1 cellular context compared by ENCODE assay signal in genomic region chr21:29271927-29272333, GRCh38.
TF ChIP-seq lines count a peak whose summit lies in the region.

No MANE protein-coding gene starts in this region.

TF ChIP-seq in HepG2, 621 proteins besides CTCF, POLR2A, EP300 and RAD21 (continued from another document and continues in another):
- TF ChIP-seq TCF12 (IDR thresholded peaks at IDR 0.05) (no peak), TCF12 (CRISPR knock-in tag; IDR thresholded peaks at IDR 0.05) (no peak), DZIP1 (CRISPR knock-in tag; IDR thresholded peaks at IDR 0.05) (no peak), ZNF614 (CRISPR knock-in tag; IDR thresholded peaks at IDR 0.05; ENCODE audit: borderline replicate concordance) (no peak; the same call in 1 of the 2 replicates), KDM2A (CRISPR knock-in tag; IDR thresholded peaks at IDR 0.05; ENCODE audit: borderline replicate concordance, low read depth) (no peak), HNF4G (IDR thresholded peaks at IDR 0.05; ENCODE audit: borderline replicate concordance, low read depth, low read length) (peak; percentile 72), HNF4G (CRISPR knock-in tag; IDR thresholded peaks at IDR 0.05; ENCODE audit: borderline replicate concordance, low read depth) (no peak), ZNF550 (CRISPR knock-in tag; IDR thresholded peaks at IDR 0.05; ENCODE audit: borderline replicate concordance) (no peak), CBX5 (CRISPR knock-in tag; IDR thresholded peaks at IDR 0.05; ENCODE audit: borderline replicate concordance) (no peak), RFXAP (CRISPR knock-in tag; IDR thresholded peaks at IDR 0.05; ENCODE audit: borderline replicate concordance) (no peak), SMAD1 (CRISPR knock-in tag; IDR thresholded peaks at IDR 0.05; ENCODE audit: borderline replicate concordance, low read depth) (no peak), ZNF350 (CRISPR knock-in tag; IDR thresholded peaks at IDR 0.05; ENCODE audit: borderline replicate concordance, low read depth) (no peak), KDM4B (CRISPR knock-in tag; IDR thresholded peaks at IDR 0.05) (no peak), HOXD1 (CRISPR knock-in tag; IDR thresholded peaks at IDR 0.05) (no peak), MIER2 (CRISPR knock-in tag; IDR thresholded peaks at IDR 0.05) (no peak), TOPORS (CRISPR knock-in tag; IDR thresholded peaks at IDR 0.05) (no peak), ZBTB10 (CRISPR knock-in tag; IDR thresholded peaks at IDR 0.05; ENCODE audit: borderline replicate concordance) (no peak), RNF219 (CRISPR knock-in tag; IDR thresholded peaks at IDR 0.05) (no peak), HHEX (CRISPR knock-in tag; IDR thresholded peaks at IDR 0.05) (no peak), CEBPG (CRISPR knock-in tag; IDR thresholded peaks at IDR 0.05) (peak; percentile 76), ZMYM3 (CRISPR knock-in tag; IDR thresholded peaks at IDR 0.05) (0 out of 2 replicates have a peak, but pooled peaks have one; percentile 28), MYC (CRISPR knock-in tag; IDR thresholded peaks at IDR 0.05; ENCODE audit: borderline replicate concordance) (no peak), CEBPB (IDR thresholded peaks at IDR 0.05; ENCODE audit: borderline replicate concordance, low read depth, low read length) (peak; percentile 78), ZNF331 (CRISPR knock-in tag; IDR thresholded peaks at IDR 0.05) (peak; percentile 24; the same call in 1 of the 2 replicates), MTA3 (CRISPR knock-in tag; IDR thresholded peaks at IDR 0.05) (no peak), SALL1 (CRISPR knock-in tag; IDR thresholded peaks at IDR 0.05) (peak; percentile 49), ADNP (CRISPR knock-in tag; IDR thresholded peaks at IDR 0.05) (no peak), ZSCAN5A (CRISPR knock-in tag; IDR thresholded peaks at IDR 0.05; ENCODE audit: borderline replicate concordance) (peak; percentile 18; the same call in 1 of the 2 replicates), ZBTB43 (CRISPR knock-in tag; conservative IDR thresholded peaks at IDR 0.05) (no peak), TEAD2 (CRISPR knock-in tag; IDR thresholded peaks at IDR 0.05) (no peak), MAFG (CRISPR knock-in tag; IDR thresholded peaks at IDR 0.05) (no peak), KMT2B (CRISPR knock-in tag; IDR thresholded peaks at IDR 0.05) (no peak), ZNF326 (CRISPR knock-in tag; IDR thresholded peaks at IDR 0.05; ENCODE audit: borderline replicate concordance) (no peak), KDM1A (CRISPR knock-in tag; IDR thresholded peaks at IDR 0.05) (no peak), PPARG (CRISPR knock-in tag; conservative IDR thresholded peaks at IDR 0.05) (no peak), NR2F6 (IDR thresholded peaks at IDR 0.05) (peak; percentile 28; the same call in 1 of the 2 replicates), NR2F6 (CRISPR knock-in tag; IDR thresholded peaks at IDR 0.05) (peak; percentile 54; the same call in 1 of the 2 replicates), ZNF484 (CRISPR knock-in tag; IDR thresholded peaks at IDR 0.05; ENCODE audit: borderline replicate concordance, low read depth) (no peak), ZBTB20 (CRISPR knock-in tag; IDR thresholded peaks at IDR 0.05; ENCODE audit: borderline replicate concordance, low read depth) (no peak), ZNF274 (CRISPR knock-in tag; IDR thresholded peaks at IDR 0.05) (no peak), GFI1 (CRISPR knock-in tag; IDR thresholded peaks at IDR 0.05; ENCODE audit: borderline replicate concordance) (no peak), MAZ (IDR thresholded peaks at IDR 0.05; ENCODE audit: borderline replicate concordance, low read depth, low read length) (no peak), MAZ (CRISPR knock-in tag; IDR thresholded peaks at IDR 0.05; ENCODE audit: low read depth) (no peak), ATF4 (CRISPR knock-in tag; IDR thresholded peaks at IDR 0.05) (peak in 1 of 2 experiments; percentile 38; a peak in 1 of 4 replicates), ZNF446 (CRISPR knock-in tag; IDR thresholded peaks at IDR 0.05) (no peak), CREB1 (IDR thresholded peaks at IDR 0.05) (no peak), CREB1 (CRISPR knock-in tag; IDR thresholded peaks at IDR 0.05) (peak; percentile 19; the same call in 1 of the 2 replicates), JUND (CRISPR knock-in tag; IDR thresholded peaks at IDR 0.05) (no peak), ZNF768 (CRISPR knock-in tag; IDR thresholded peaks at IDR 0.05) (no peak), KDM3A (CRISPR knock-in tag; IDR thresholded peaks at IDR 0.05; ENCODE audit: low read depth) (no peak)
- TF ChIP-seq, protein P1, sequence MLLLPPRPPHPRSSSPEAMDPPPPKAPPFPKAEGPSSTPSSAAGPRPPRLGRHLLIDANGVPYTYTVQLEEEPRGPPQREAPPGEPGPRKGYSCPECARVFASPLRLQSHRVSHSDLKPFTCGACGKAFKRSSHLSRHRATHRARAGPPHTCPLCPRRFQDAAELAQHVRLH (CRISPR knock-in tag; IDR thresholded peaks at IDR 0.05; ENCODE audit: borderline replicate concordance, low read depth): no peak
- TF ChIP-seq, protein P2, sequence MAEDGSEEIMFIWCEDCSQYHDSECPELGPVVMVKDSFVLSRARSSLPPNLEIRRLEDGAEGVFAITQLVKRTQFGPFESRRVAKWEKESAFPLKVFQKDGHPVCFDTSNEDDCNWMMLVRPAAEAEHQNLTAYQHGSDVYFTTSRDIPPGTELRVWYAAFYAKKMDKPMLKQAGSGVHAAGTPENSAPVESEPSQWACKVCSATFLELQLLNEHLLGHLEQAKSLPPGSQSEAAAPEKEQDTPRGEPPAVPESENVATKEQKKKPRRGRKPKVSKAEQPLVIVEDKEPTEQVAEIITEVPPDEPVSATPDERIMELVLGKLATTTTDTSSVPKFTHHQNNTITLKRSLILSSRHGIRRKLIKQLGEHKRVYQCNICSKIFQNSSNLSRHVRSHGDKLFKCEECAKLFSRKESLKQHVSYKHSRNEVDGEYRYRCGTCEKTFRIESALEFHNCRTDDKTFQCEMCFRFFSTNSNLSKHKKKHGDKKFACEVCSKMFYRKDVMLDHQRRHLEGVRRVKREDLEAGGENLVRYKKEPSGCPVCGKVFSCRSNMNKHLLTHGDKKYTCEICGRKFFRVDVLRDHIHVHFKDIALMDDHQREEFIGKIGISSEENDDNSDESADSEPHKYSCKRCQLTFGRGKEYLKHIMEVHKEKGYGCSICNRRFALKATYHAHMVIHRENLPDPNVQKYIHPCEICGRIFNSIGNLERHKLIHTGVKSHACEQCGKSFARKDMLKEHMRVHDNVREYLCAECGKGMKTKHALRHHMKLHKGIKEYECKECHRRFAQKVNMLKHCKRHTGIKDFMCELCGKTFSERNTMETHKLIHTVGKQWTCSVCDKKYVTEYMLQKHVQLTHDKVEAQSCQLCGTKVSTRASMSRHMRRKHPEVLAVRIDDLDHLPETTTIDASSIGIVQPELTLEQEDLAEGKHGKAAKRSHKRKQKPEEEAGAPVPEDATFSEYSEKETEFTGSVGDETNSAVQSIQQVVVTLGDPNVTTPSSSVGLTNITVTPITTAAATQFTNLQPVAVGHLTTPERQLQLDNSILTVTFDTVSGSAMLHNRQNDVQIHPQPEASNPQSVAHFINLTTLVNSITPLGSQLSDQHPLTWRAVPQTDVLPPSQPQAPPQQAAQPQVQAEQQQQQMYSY (CRISPR knock-in tag; IDR thresholded peaks at IDR 0.05): no peak
